8 cellular contexts compared by ENCODE assay signal in genomic region chr12:132687211-132688164, GRCh38.
A peak's percentile ranks its signal among the peaks of the same experiment; 100 is the strongest.
DNase-seq lines count a peak whose midpoint lies in the region; ATAC-seq and TF ChIP-seq lines count a peak whose summit lies in the region.

POLE (minus strand) TSS chr12:132687342; CDS start chr12:132687315, 27 bp downstream.
PXMP2 (plus strand) TSS chr12:132687587; CDS start chr12:132687671, 84 bp downstream.

- peak; percentile 84 for ATAC-seq in HG03378 (IDR thresholded peaks at IDR 0.05; ENCODE audit: unreplicated experiment)

- DNase-seq in Ammon's horn (ENCODE audit: low spot score), result peak; percentile 94
- peak; percentile 88 for DNase-seq in NCI-H446 treated with DMSO at 0.1 percent for 48 hours (lab: John Stamatoyannopoulos, UW)
- peak; percentile 86 for DNase-seq in activated CD4-positive, CD25-positive, alpha-beta regulatory T cell treated with anti-CD3 and anti-CD28 coated beads, Interleukin-2, amount 50 U/mL, for 16 hours (ENCODE audit: low read depth, low spot score)
- peak; percentile 87 for DNase-seq in central memory CD4-positive, alpha-beta T cell
- peak; percentile 99 for DNase-seq in islet precursor cell
- peak; percentile 88 to 94 (median 89) for DNase-seq in stimulated activated CD4-positive, alpha-beta T cell treated with anti-CD3 and anti-CD28 coated beads, Interleukin-12 subunit alpha, Interleukin-12 subunit beta, amount 100 ng/mL, for 48 hours (ENCODE audit: low read depth in 2 of 3, low spot score in 1 of 3)

- TF ChIP-seq POLR2A in GM19193 (IDR thresholded peaks at IDR 0.05; ENCODE audit: extremely low read depth, insufficient read depth, insufficient read length), result peak; percentile 84

Comparison
In these comparisons a context has a peak if more than half of its experiments do, and no peak if none do; other contexts are left out.
1. Peak in every context shown above with its lines: DNase-seq and ATAC-seq.